Comparison of ENCODE assay signal across 17 cellular contexts in genomic region chr10:77625379-77625778, GRCh38. TPM values are rescaled to one million over a fixed set of nuclear protein-coding genes. Genes with fewer than 3 reads are reported as not detected.
DNase-seq lines count a peak whose midpoint lies in the region; ATAC-seq and TF ChIP-seq lines count a peak whose summit lies in the region.
"Had no signal": no experiment of that assay in that cellular context is flagged by ENCODE, and none has a peak within 500 bp of the region (broad histone marks: within the 10 kb centered on the region; RNA-seq: fewer than 3 reads in every experiment).

No MANE protein-coding gene starts in this region.

- H3K36me3 ChIP-seq in BLaER1 treated with 17β-estradiol and CSF1 and Interleukin-3, amounts not matched to agents 10 nM and 100 nM, result peaks cover 0 to 3% (median 0%) of the 10 kb centered on the region in 11 experiments; a peak in 1 of 22 replicates
- H3K36me3 ChIP-seq in OCI-LY3 (replicated peaks; ENCODE audit: low read depth, low read length), result peaks cover 18% of the 10 kb centered on the region
- H3K36me3 ChIP-seq: neutrophil, vagina had no signal

- H3K36me3 Mint-ChIP-seq in activated CD4-positive, alpha-beta T cell treated with anti-CD3 and anti-CD28 coated beads for 36 hours (ENCODE audit: low read depth), result no peaks in the 10 kb centered on the region
- H3K36me3 Mint-ChIP-seq: activated naive CD4-positive, alpha-beta T cell treated with anti-CD3 and anti-CD28 coated beads, Interleukin-2, amount 10 ng/mL, durations not matched to agents 7 days and 5 days had no signal

- H2AFZ ChIP-seq in OCI-LY3 (ENCODE audit: low read depth, low read length), result no peak overlapping the region

- H3K9ac ChIP-seq in BLaER1 treated with 17β-estradiol and CSF1 and Interleukin-3, amounts not matched to agents 10 nM and 100 nM, result no peak overlapping the region
- no peak overlapping the region for H3K9ac ChIP-seq in OCI-LY3 (ENCODE audit: low read length)

- H3K79me2 ChIP-seq in OCI-LY3 (ENCODE audit: low read length), result peaks cover 97% of the 10 kb centered on the region

- DNase-seq in left lobe of liver (ENCODE audit: low spot score), result no peak
- no peak for DNase-seq in RPMI8226
- DNase-seq in caudate nucleus (lab: John Stamatoyannopoulos, UW), result no peak
- no peak for DNase-seq in activated CD4-positive, alpha-beta T cell treated with anti-CD3 and anti-CD28 coated beads for 36 hours
- DNase-seq in putamen (ENCODE audit: low spot score), result no peak
- DNase-seq: activated CD4-positive, alpha-beta memory T cell treated with anti-CD3 and anti-CD28 coated beads, Interleukin-2, amount 10 ng/mL, durations not matched to agents 7 days and 5 days; activated naive CD4-positive, alpha-beta T cell treated with anti-CD3 and anti-CD28 coated beads, Interleukin-2, amount 10 ng/mL, durations not matched to agents 7 days and 5 days; activated T-cell treated with anti-CD3 and anti-CD28 coated beads, Interleukin-2, amount 50 U/mL, for 4 hours; H7; left colon; NCI-H748 treated with DMSO at 0.1 percent for 48 hours had no signal

- TF ChIP-seq CTCF in OCI-LY3 (IDR thresholded peaks at IDR 0.05; ENCODE audit: low read depth, low read length), result no peak

- CTCF ChIA-PET in activated CD4-positive, alpha-beta T cell treated with anti-CD3 and anti-CD28 coated beads for 36 hours (lab: Charles Lee), result no interaction called here

- H3K9me3 ChIP-seq in BLaER1 treated with 17β-estradiol and CSF1 and Interleukin-3, amounts not matched to agents 10 nM and 100 nM (replicated peaks in 1 of 11), result peaks cover 0 to 8% (median 3%) of the 10 kb centered on the region in 11 experiments; a peak in 7 of 22 replicates
- no peaks in the 10 kb centered on the region for H3K9me3 ChIP-seq in OCI-LY3 (ENCODE audit: insufficient read depth, low read length)
- H3K9me3 ChIP-seq: neutrophil, vagina had no signal

- H3K4me3 ChIP-seq in BLaER1 treated with 17β-estradiol and CSF1 and Interleukin-3, amounts not matched to agents 10 nM and 100 nM, result no peak overlapping the region
- no peak overlapping the region for H3K4me3 ChIP-seq in OCI-LY3 (ENCODE audit: low read length)
- H3K4me3 ChIP-seq: vagina had no signal

- H4K20me1 ChIP-seq in BLaER1 treated with 17β-estradiol and CSF1 and Interleukin-3, amounts not matched to agents 10 nM and 100 nM, result peaks cover 0 to 82% (median 0%) of the 10 kb centered on the region in 11 experiments; a peak in 2 of 22 replicates
- peaks cover 66% of the 10 kb centered on the region for H4K20me1 ChIP-seq in OCI-LY3 (ENCODE audit: insufficient read depth, low read length)

- no peak overlapping the region for H3K27ac ChIP-seq in BLaER1 treated with 17β-estradiol and CSF1 and Interleukin-3, amounts not matched to agents 10 nM and 100 nM
- H3K27ac ChIP-seq in OCI-LY3 (ENCODE audit: low read length) (peak overlapping the region; percentile 13; the same call in 1 of the 2 replicates), caudate nucleus (ENCODE audit: low read depth, low read length) (no peak overlapping the region)
- H3K27ac ChIP-seq: neutrophil, vagina had no signal

- no peak overlapping the region for H3K27ac Mint-ChIP-seq in activated CD4-positive, alpha-beta T cell treated with anti-CD3 and anti-CD28 coated beads for 36 hours
- H3K27ac Mint-ChIP-seq: activated CD4-positive, alpha-beta memory T cell treated with anti-CD3 and anti-CD28 coated beads, Interleukin-2, amount 10 ng/mL, durations not matched to agents 7 days and 5 days; activated naive CD4-positive, alpha-beta T cell treated with anti-CD3 and anti-CD28 coated beads, Interleukin-2, amount 10 ng/mL, durations not matched to agents 7 days and 5 days; dendritic cell treated with granulocyte-macrophage colony-stimulating factor and Interleukin-4, amounts not matched to agents 40 ng/mL and 50 ng/mL, for 4 days had no signal

- intact Hi-C loops in activated CD4-positive, alpha-beta T cell treated with anti-CD3 and anti-CD28 coated beads for 36 hours (cut with DNase I, micrococcal nuclease), result no loop called here

- H3K9me3 Mint-ChIP-seq in activated CD4-positive, alpha-beta T cell treated with anti-CD3 and anti-CD28 coated beads for 36 hours (ENCODE audit: low read depth), result no peaks in the 10 kb centered on the region
- H3K9me3 Mint-ChIP-seq: activated CD4-positive, alpha-beta memory T cell treated with anti-CD3 and anti-CD28 coated beads, Interleukin-2, amount 10 ng/mL, durations not matched to agents 7 days and 5 days; activated naive CD4-positive, alpha-beta T cell treated with anti-CD3 and anti-CD28 coated beads, Interleukin-2, amount 10 ng/mL, durations not matched to agents 7 days and 5 days; activated T-cell treated with anti-CD3 and anti-CD28 coated beads, Interleukin-2, amount 50 U/mL, for 4 hours; dendritic cell treated with granulocyte-macrophage colony-stimulating factor and Interleukin-4, amounts not matched to agents 40 ng/mL and 50 ng/mL, for 4 days had no signal

- no peak overlapping the region for H3K4me3 Mint-ChIP-seq in activated CD4-positive, alpha-beta T cell treated with anti-CD3 and anti-CD28 coated beads for 36 hours
- H3K4me3 Mint-ChIP-seq: activated CD4-positive, alpha-beta memory T cell treated with anti-CD3 and anti-CD28 coated beads, Interleukin-2, amount 10 ng/mL, durations not matched to agents 7 days and 5 days; activated naive CD4-positive, alpha-beta T cell treated with anti-CD3 and anti-CD28 coated beads, Interleukin-2, amount 10 ng/mL, durations not matched to agents 7 days and 5 days; activated T-cell treated with anti-CD3 and anti-CD28 coated beads, Interleukin-2, amount 50 U/mL, for 4 hours; dendritic cell treated with granulocyte-macrophage colony-stimulating factor and Interleukin-4, amounts not matched to agents 40 ng/mL and 50 ng/mL, for 4 days had no signal

- POLR2A ChIA-PET in activated CD4-positive, alpha-beta T cell treated with anti-CD3 and anti-CD28 coated beads for 36 hours (lab: Charles Lee), result no interaction called here

- no peaks in the 10 kb centered on the region for H3K27me3 Mint-ChIP-seq in activated CD4-positive, alpha-beta T cell treated with anti-CD3 and anti-CD28 coated beads for 36 hours
- H3K27me3 Mint-ChIP-seq: dendritic cell treated with granulocyte-macrophage colony-stimulating factor and Interleukin-4, amounts not matched to agents 40 ng/mL and 50 ng/mL, for 4 days had no signal

- H3K4me1 Mint-ChIP-seq in activated CD4-positive, alpha-beta T cell treated with anti-CD3 and anti-CD28 coated beads for 36 hours, result no peaks in the 10 kb centered on the region
- H3K4me1 Mint-ChIP-seq: activated naive CD4-positive, alpha-beta T cell treated with anti-CD3 and anti-CD28 coated beads, Interleukin-2, amount 10 ng/mL, durations not matched to agents 7 days and 5 days had no signal

- H3K4me1 ChIP-seq in BLaER1 treated with 17β-estradiol and CSF1 and Interleukin-3, amounts not matched to agents 10 nM and 100 nM, result peaks cover 50 to 85% (median 75%) of the 10 kb centered on the region in 10 experiments
- peaks cover 57% of the 10 kb centered on the region for H3K4me1 ChIP-seq in OCI-LY3 (ENCODE audit: low read length)

- ATAC-seq in GM21360 (IDR thresholded peaks at IDR 0.05; ENCODE audit: unreplicated experiment) (peak; percentile 52), left lobe of liver (peak; percentile 46)
- no peak for ATAC-seq in activated CD4-positive, alpha-beta T cell treated with anti-CD3 and anti-CD28 coated beads for 36 hours
- ATAC-seq: activated T-cell treated with anti-CD3 and anti-CD28 coated beads, Interleukin-2, amount 50 U/mL, for 4 hours; left colon had no signal

- peak overlapping the region in 10 of 11 experiments; percentile 3 to 83 (median 53); a peak in 18 of 22 replicates for H3K4me2 ChIP-seq in BLaER1 treated with 17β-estradiol and CSF1 and Interleukin-3, amounts not matched to agents 10 nM and 100 nM
- H3K4me2 ChIP-seq in OCI-LY3 (ENCODE audit: low read length), result peak overlapping the region; percentile 34; the same call in 1 of the 2 replicates

- H3K27me3 ChIP-seq in BLaER1 treated with 17β-estradiol and CSF1 and Interleukin-3, amounts not matched to agents 10 nM and 100 nM, result no peaks in the 10 kb centered on the region
- H3K27me3 ChIP-seq in OCI-LY3 (ENCODE audit: low read depth, low read length), result no peaks in the 10 kb centered on the region
- H3K27me3 ChIP-seq: neutrophil, vagina had no signal

RNA-seq across cellular contexts. Expression of gene KCNMA1, which starts 12.2 kb away (rescaled TPM):
- total RNA-seq in left lobe of liver, result 44.0 TPM
- under 1 TPM in 1 of 2 experiments, not detected in 1; 0.18 TPM for total RNA-seq in activated CD4-positive, alpha-beta T cell treated with anti-CD3 and anti-CD28 coated beads for 36 hours

Comparison
In these comparisons a context has a peak if more than half of its experiments do, and no peak if none do; other contexts are left out.
1. RNA of gene KCNMA1, which starts 12.2 kb away (total RNA-seq): 44.0 TPM in left lobe of liver (single experiment); 0.18 TPM in activated CD4-positive, alpha-beta T cell treated with anti-CD3 and anti-CD28 coated beads for 36 hours; every median in the first group is over 10 times any median in the second.